10 cellular contexts compared by ENCODE assay signal in genomic region chr7:4399121-4399520, GRCh38.
"Had no signal": no experiment of that assay in that cellular context is flagged by ENCODE, and none has a peak within 500 bp of the region (broad histone marks: within the 10 kb centered on the region; RNA-seq: fewer than 3 reads in every experiment).

No MANE protein-coding gene starts in this region.

- H3K27ac ChIP-seq: GM23248, KMS-11 had no signal

- ATAC-seq: HCT116, HepG2 had no signal

- H3K4me3 Mint-ChIP-seq: HFFc6, IgD-negative memory B cell had no signal

- H3K4me3 ChIP-seq: GM23248, HAP-1 had no signal

- H3K36me3 ChIP-seq: HAP-1 had no signal

- H3K4me1 Mint-ChIP-seq: IgD-negative memory B cell had no signal

- H2AFZ ChIP-seq: GM23248 had no signal

- H3K9me3 ChIP-seq: HAP-1 had no signal

- H3K4me1 ChIP-seq: HAP-1 had no signal

- FAIRE-seq: HepG2 had no signal

- H3K4me2 ChIP-seq: KMS-11 had no signal

- H3K36me3 Mint-ChIP-seq: IgD-negative memory B cell had no signal

- H3K9ac ChIP-seq: GM23248, KMS-11 had no signal

- H3K27ac Mint-ChIP-seq: HFFc6, IgD-negative memory B cell had no signal

- DNase-seq: GM23248, GOT3, H7, HFFc6, KBM-7 had no signal
